ENCODE assay signal across 10 cellular contexts in the genomic region with DNA sequence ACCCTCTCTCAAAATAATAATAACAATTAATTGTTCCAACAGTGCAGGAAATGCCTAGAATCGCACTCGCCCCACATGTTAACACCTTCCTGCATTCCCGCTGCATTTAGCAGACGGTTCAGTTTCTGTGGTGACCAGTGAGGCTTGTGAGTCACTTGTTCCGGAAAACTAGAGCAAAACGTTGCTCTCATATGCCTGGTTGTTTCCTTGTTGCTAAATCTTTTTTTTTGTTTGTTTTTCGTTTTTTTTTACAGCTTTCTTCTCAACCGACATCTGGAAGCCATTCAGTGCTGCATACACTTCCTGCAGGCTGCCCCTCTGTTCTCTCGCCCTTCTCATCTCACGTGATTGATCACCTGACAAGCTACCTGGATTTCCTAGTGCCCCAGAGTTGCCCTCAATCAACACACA. TPM values are rescaled to one million over a fixed set of nuclear protein-coding genes. Genes with fewer than 3 reads are reported as not detected.
A peak's percentile ranks its signal among the peaks of the same experiment; 100 is the strongest.
DNase-seq lines count a peak whose midpoint lies in the region; ATAC-seq, FAIRE-seq and TF ChIP-seq lines count a peak whose summit lies in the region.
"Had no signal": no experiment of that assay in that cellular context is flagged by ENCODE, and none has a peak within 500 bp of the region (broad histone marks: within the 10 kb centered on the region; RNA-seq: fewer than 3 reads in every experiment).

No MANE protein-coding gene starts in this region.

- WGBS in spleen, 5 donors = 29 to 42% (median 34%) methylated on average over 10 of the region's 10 CpGs

- TF ChIP-seq POLR2A in spleen (IDR thresholded peaks at IDR 0.05) = no peak

- no peaks in the 10 kb centered on the region for H3K36me3 ChIP-seq in upper lobe of right lung
- no peaks in the 10 kb centered on the region for H3K36me3 ChIP-seq in spleen
- H3K36me3 ChIP-seq: BLaER1 treated with 17β-estradiol and CSF1 and Interleukin-3, amounts not matched to agents 10 nM and 100 nM; cardiac muscle cell had no signal

- H3K27me3 ChIP-seq in upper lobe of right lung = no peaks in the 10 kb centered on the region
- H3K27me3 ChIP-seq in spleen (replicated peaks in 1 of 7) = peaks cover 0 to 61% (median 0%) of the 10 kb centered on the region in 7 donors
- H3K27me3 ChIP-seq: BLaER1 treated with 17β-estradiol and CSF1 and Interleukin-3, amounts not matched to agents 10 nM and 100 nM; cardiac muscle cell had no signal

- no peaks in the 10 kb centered on the region for H3K9me3 ChIP-seq in upper lobe of right lung
- H3K9me3 ChIP-seq in spleen = no peaks in the 10 kb centered on the region
- H3K9me3 ChIP-seq: BLaER1 treated with 17β-estradiol and CSF1 and Interleukin-3, amounts not matched to agents 10 nM and 100 nM had no signal

- ATAC-seq in upper lobe of right lung = peak; percentile 56

- peaks cover 3% of the 10 kb centered on the region for H3K9me3 Mint-ChIP-seq in activated T-helper 1 cell treated with anti-CD3 and anti-CD28 coated beads, Interleukin-12 subunit alpha, Interleukin-12 subunit beta, Interleukin-2, Interleukin-4 antibody, amounts not matched to agents 30 ng/mL and 10 ng/mL and 1 ng/mL, durations not matched to agents 14 hours and 24 hours and 36 hours

- intact Hi-C loops in activated T-helper 1 cell treated with anti-CD3 and anti-CD28 coated beads, Interleukin-12 subunit alpha, Interleukin-12 subunit beta, Interleukin-2, Interleukin-4 antibody, amounts not matched to agents 30 ng/mL and 10 ng/mL and 1 ng/mL, durations not matched to agents 14 hours and 24 hours and 36 hours (cut with micrococcal nuclease) = loop anchor here (1.0 kb wide), 1 partner anchor 139 kb away; a partner anchor contains a TSS
- intact Hi-C loops in upper lobe of right lung (cut with DNase I) = no loop called here
- intact Hi-C loops in spleen (cut with DNase I; ENCODE audit: low total_unique reads) = no loop called here

- peaks cover 4% of the 10 kb centered on the region for H3K27me3 Mint-ChIP-seq in activated T-helper 1 cell treated with anti-CD3 and anti-CD28 coated beads, Interleukin-12 subunit alpha, Interleukin-12 subunit beta, Interleukin-2, Interleukin-4 antibody, amounts not matched to agents 30 ng/mL and 10 ng/mL and 1 ng/mL, durations not matched to agents 14 hours and 24 hours and 36 hours (ENCODE audit: insufficient read depth)

- no peak overlapping the region for H3K4me3 Mint-ChIP-seq in activated T-helper 1 cell treated with anti-CD3 and anti-CD28 coated beads, Interleukin-12 subunit alpha, Interleukin-12 subunit beta, Interleukin-2, Interleukin-4 antibody, amounts not matched to agents 30 ng/mL and 10 ng/mL and 1 ng/mL, durations not matched to agents 14 hours and 24 hours and 36 hours

- no peaks in the 10 kb centered on the region for H3K4me1 ChIP-seq in upper lobe of right lung
- H3K4me1 ChIP-seq in spleen = no peaks in the 10 kb centered on the region

- peaks cover 3% of the 10 kb centered on the region for H3K36me3 Mint-ChIP-seq in activated T-helper 1 cell treated with anti-CD3 and anti-CD28 coated beads, Interleukin-12 subunit alpha, Interleukin-12 subunit beta, Interleukin-2, Interleukin-4 antibody, amounts not matched to agents 30 ng/mL and 10 ng/mL and 1 ng/mL, durations not matched to agents 14 hours and 24 hours and 36 hours (ENCODE audit: low read depth)

- no peak for FAIRE-seq in urothelium cell line (lab: Jason Lieb, UNC)

- peak in 2 of 3 donors; percentile 8 to 11 for DNase-seq in stimulated activated CD4-positive, alpha-beta T cell treated with anti-CD3 and anti-CD28 coated beads, Interleukin-12 subunit alpha, Interleukin-12 subunit beta, amount 100 ng/mL, for 48 hours (ENCODE audit: low read depth in 2 of 3, low spot score in 1 of 3)
- DNase-seq in stimulated activated CD4-positive, alpha-beta T cell treated with anti-CD3 and anti-CD28 coated beads, Interleukin-4, amount 100 ng/mL, for 1 hour = no peak
- DNase-seq in activated T-helper 1 cell treated with anti-CD3 and anti-CD28 coated beads, Interleukin-12 subunit alpha, Interleukin-12 subunit beta, Interleukin-2, Interleukin-4 antibody, amounts not matched to agents 30 ng/mL and 10 ng/mL and 1 ng/mL, durations not matched to agents 14 hours and 24 hours and 36 hours (ENCODE audit: low spot score) = peak; percentile 19
- DNase-seq in glomerular visceral epithelial cell (ENCODE audit: extremely low spot score) (peak; percentile 13), upper lobe of right lung (no peak), NCI-H2081 treated with DMSO at 0.1 percent for 48 hours (lab: John Stamatoyannopoulos, UW) (no peak), urothelium cell line (ENCODE audit: low spot score) (no peak), spleen (no peak)

- H3K4me3 ChIP-seq in upper lobe of right lung = no peak overlapping the region
- H3K4me3 ChIP-seq in spleen = no peak overlapping the region
- H3K4me3 ChIP-seq: BLaER1 treated with 17β-estradiol and CSF1 and Interleukin-3, amounts not matched to agents 10 nM and 100 nM; cardiac muscle cell had no signal

- TF ChIP-seq CTCF in upper lobe of right lung (IDR thresholded peaks at IDR 0.05) (no peak), spleen (IDR thresholded peaks at IDR 0.05 in 8 of 11, conservative IDR thresholded peaks at IDR 0.05 in 3 of 11) (no peak)

- peaks cover 8% of the 10 kb centered on the region for H3K4me1 Mint-ChIP-seq in activated T-helper 1 cell treated with anti-CD3 and anti-CD28 coated beads, Interleukin-12 subunit alpha, Interleukin-12 subunit beta, Interleukin-2, Interleukin-4 antibody, amounts not matched to agents 30 ng/mL and 10 ng/mL and 1 ng/mL, durations not matched to agents 14 hours and 24 hours and 36 hours (ENCODE audit: low read depth)

- H3K27ac Mint-ChIP-seq in activated T-helper 1 cell treated with anti-CD3 and anti-CD28 coated beads, Interleukin-12 subunit alpha, Interleukin-12 subunit beta, Interleukin-2, Interleukin-4 antibody, amounts not matched to agents 30 ng/mL and 10 ng/mL and 1 ng/mL, durations not matched to agents 14 hours and 24 hours and 36 hours = peak overlapping the region; percentile 45

- H3K27ac ChIP-seq in upper lobe of right lung = peak overlapping the region; percentile 36
- H3K27ac ChIP-seq in spleen = no peak overlapping the region
- H3K27ac ChIP-seq: BLaER1 treated with 17β-estradiol and CSF1 and Interleukin-3, amounts not matched to agents 10 nM and 100 nM; cardiac muscle cell had no signal

RNA-seq across cellular contexts. Expression of a gene that starts 56.9 kb away (rescaled TPM):
- not detected in 2 replicates for total RNA-seq in activated T-helper 1 cell treated with anti-CD3 and anti-CD28 coated beads, Interleukin-12 subunit alpha, Interleukin-12 subunit beta, Interleukin-2, Interleukin-4 antibody, amounts not matched to agents 30 ng/mL and 10 ng/mL and 1 ng/mL, durations not matched to agents 14 hours and 24 hours and 36 hours
- total RNA-seq in upper lobe of right lung = 83.6 TPM
- total RNA-seq in spleen = under 1 TPM in 2 of 7 donors, not detected in 5; 0.10 to 0.25 TPM
- polyA plus RNA-seq in spleen = under 1 TPM; 0.06 to 0.13 (median 0.07) TPM
- total RNA-seq: cardiac muscle cell had no signal
- polyA plus RNA-seq: cardiac muscle cell had no signal

Comparison
In these comparisons a context has a peak if more than half of its experiments do, and no peak if none do; other contexts are left out.
1. DNase-seq: peak in stimulated activated CD4-positive, alpha-beta T cell treated with anti-CD3 and anti-CD28 coated beads, Interleukin-12 subunit alpha, Interleukin-12 subunit beta, amount 100 ng/mL, for 48 hours (2 of 3), activated T-helper 1 cell treated with anti-CD3 and anti-CD28 coated beads, Interleukin-12 subunit alpha, Interleukin-12 subunit beta, Interleukin-2, Interleukin-4 antibody, amounts not matched to agents 30 ng/mL and 10 ng/mL and 1 ng/mL, durations not matched to agents 14 hours and 24 hours and 36 hours (single experiment) and glomerular visceral epithelial cell (single experiment); none in stimulated activated CD4-positive, alpha-beta T cell treated with anti-CD3 and anti-CD28 coated beads, Interleukin-4, amount 100 ng/mL, for 1 hour (single experiment), upper lobe of right lung (single experiment), NCI-H2081 treated with DMSO at 0.1 percent for 48 hours (single experiment), urothelium cell line (single experiment) and spleen (single experiment).
2. RNA of a gene that starts 56.9 kb away (total RNA-seq): 83.6 TPM in upper lobe of right lung (single experiment); not detected in activated T-helper 1 cell treated with anti-CD3 and anti-CD28 coated beads, Interleukin-12 subunit alpha, Interleukin-12 subunit beta, Interleukin-2, Interleukin-4 antibody, amounts not matched to agents 30 ng/mL and 10 ng/mL and 1 ng/mL, durations not matched to agents 14 hours and 24 hours and 36 hours and 0.10 to 0.25 TPM in spleen; every median in the first group is over 10 times any median in the second.